Comparison of ENCODE assay signal across 29 cellular contexts in genomic region chr5:121752149-121752548, GRCh38.
"Had no signal": no experiment of that assay in that cellular context is flagged by ENCODE, and none has a peak within 500 bp of the region (broad histone marks: within the 10 kb centered on the region; RNA-seq: fewer than 3 reads in every experiment).

No MANE protein-coding gene starts in this region.

- H3K4me1 ChIP-seq: pancreas, prostate gland, right lobe of liver, sigmoid colon, spleen, suprapubic skin, testis, tibial artery, transverse colon, upper lobe of left lung, vagina had no signal

- H3K36me3 ChIP-seq: neutrophil, pancreas, prostate gland, right lobe of liver, sigmoid colon, spleen, suprapubic skin, tibial artery, transverse colon, upper lobe of left lung, vagina had no signal

- ATAC-seq: naive thymus-derived CD8-positive, alpha-beta T cell; natural killer cell treated with Interleukin-12 subunit alpha and Interleukin-12 subunit beta and Interleukin-15 and Interleukin-18, amount 100 ng/mL, for 72 hours; pancreas; right cardiac atrium; right lobe of liver; stimulated activated memory B cell treated with anti-CD40 and anti-IgM and Interleukin-4, amounts not matched to agents 10 μg/mL and 1 μg/mL and 100 μg/mL, for 72 hours; stimulated activated naive CD8-positive, alpha-beta T cell treated with anti-CD3 and anti-CD28 coated beads, Interleukin-15, amount 100 ng/mL, for 72 hours; stimulated activated naive CD8-positive, alpha-beta T cell treated with anti-CD3 and anti-CD28 coated beads, Interleukin-15, Interleukin-2, amounts not matched to agents 100 U/mL and 50 U/mL, for 24 hours had no signal

- H3K27ac ChIP-seq: neutrophil, pancreas, prostate gland, right lobe of liver, sigmoid colon, skin epidermis, spleen, suprapubic skin, testis, tibial artery, transverse colon, upper lobe of left lung, vagina had no signal

- H3K4me2 ChIP-seq: smooth muscle cell had no signal

- H3K4me3 ChIP-seq: pancreas, prostate gland, right lobe of liver, sigmoid colon, skin epidermis, smooth muscle cell, spleen, suprapubic skin, testis, tibial artery, transverse colon, upper lobe of left lung, vagina had no signal

- H3K9me3 ChIP-seq: neutrophil, pancreas, prostate gland, right lobe of liver, sigmoid colon, spleen, suprapubic skin, testis, tibial artery, transverse colon, upper lobe of left lung, vagina had no signal

- DNase-seq: naive thymus-derived CD8-positive, alpha-beta T cell; nephron progenitor cell; nucleus accumbens; pancreas; right cardiac atrium; right lobe of liver; sigmoid colon; spleen; stimulated activated CD4-positive, alpha-beta T cell treated with anti-CD3 and anti-CD28 coated beads, Interleukin-12 subunit alpha, Interleukin-12 subunit beta, amount 100 ng/mL, for 4 hours; stimulated activated CD4-positive, alpha-beta T cell treated with anti-CD3 and anti-CD28 coated beads, Interleukin-1b, Interleukin-23, amount 100 ng/mL, for 48 hours; stimulated activated CD4-positive, alpha-beta T cell treated with anti-CD3 and anti-CD28 coated beads, Interleukin-4, amount 100 ng/mL, for 1 hour; stimulated activated CD4-positive, alpha-beta T cell treated with anti-CD3 and anti-CD28 coated beads, Interleukin-4, amount 100 ng/mL, for 4 hours; stimulated activated CD8-positive, alpha-beta memory T cell treated with anti-CD3 and anti-CD28 coated beads, Interleukin-4, amount 100 ng/mL, for 48 hours; stimulated activated naive CD4-positive, alpha-beta T cell; stimulated activated naive CD8-positive, alpha-beta T cell treated with anti-CD3 and anti-CD28 coated beads, Interleukin-15, amount 100 ng/mL, for 72 hours; stimulated activated naive CD8-positive, alpha-beta T cell treated with anti-CD3 and anti-CD28 coated beads, Interleukin-15, Interleukin-2, amounts not matched to agents 100 U/mL and 50 U/mL, for 24 hours; substantia nigra; testis; tibial artery; transverse colon; upper lobe of left lung had no signal

- H3K27me3 ChIP-seq: neutrophil, pancreas, right lobe of liver, sigmoid colon, spleen, suprapubic skin, testis, tibial artery, transverse colon, upper lobe of left lung, vagina had no signal
